1 cellular context compared by ENCODE assay signal in the genomic region with DNA sequence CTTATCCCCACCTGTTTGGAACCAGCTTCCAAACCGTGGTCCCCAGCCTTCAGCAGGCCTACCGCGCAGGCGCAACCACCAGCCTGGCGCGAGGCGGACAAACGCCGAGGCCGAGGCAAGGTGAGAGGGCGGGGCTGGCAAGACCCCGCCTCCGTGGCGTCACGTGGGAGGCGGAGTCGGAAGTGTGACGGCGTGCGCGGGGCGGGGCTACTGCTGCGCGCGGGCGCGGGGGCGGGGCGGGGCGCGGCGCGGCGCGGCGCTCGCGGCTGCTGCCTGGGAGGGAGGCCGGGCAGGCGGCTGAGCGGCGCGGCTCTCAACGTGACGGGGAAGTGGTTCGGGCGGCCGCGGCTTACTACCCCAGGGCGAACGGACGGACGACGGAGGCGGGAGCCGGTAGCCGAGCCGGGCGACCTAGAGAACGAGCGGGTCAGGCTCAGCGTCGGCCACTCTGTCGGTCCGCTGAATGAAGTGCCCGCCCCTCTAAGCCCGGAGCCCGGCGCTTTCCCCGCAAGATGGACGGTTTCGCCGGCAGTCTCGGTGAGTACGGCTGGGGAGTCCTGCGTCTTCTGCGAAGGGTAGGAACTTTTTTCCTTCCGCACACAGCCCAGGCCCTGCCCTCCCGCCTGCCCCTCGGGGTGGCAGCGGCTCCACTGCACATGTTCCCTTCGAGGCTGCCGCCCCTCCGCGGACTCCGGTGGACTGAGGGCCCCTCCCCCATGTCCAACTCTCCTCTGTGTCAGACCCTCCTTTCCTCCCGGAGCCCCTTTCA.
TF ChIP-seq lines count a peak whose summit lies in the region.

A gene with protein sequence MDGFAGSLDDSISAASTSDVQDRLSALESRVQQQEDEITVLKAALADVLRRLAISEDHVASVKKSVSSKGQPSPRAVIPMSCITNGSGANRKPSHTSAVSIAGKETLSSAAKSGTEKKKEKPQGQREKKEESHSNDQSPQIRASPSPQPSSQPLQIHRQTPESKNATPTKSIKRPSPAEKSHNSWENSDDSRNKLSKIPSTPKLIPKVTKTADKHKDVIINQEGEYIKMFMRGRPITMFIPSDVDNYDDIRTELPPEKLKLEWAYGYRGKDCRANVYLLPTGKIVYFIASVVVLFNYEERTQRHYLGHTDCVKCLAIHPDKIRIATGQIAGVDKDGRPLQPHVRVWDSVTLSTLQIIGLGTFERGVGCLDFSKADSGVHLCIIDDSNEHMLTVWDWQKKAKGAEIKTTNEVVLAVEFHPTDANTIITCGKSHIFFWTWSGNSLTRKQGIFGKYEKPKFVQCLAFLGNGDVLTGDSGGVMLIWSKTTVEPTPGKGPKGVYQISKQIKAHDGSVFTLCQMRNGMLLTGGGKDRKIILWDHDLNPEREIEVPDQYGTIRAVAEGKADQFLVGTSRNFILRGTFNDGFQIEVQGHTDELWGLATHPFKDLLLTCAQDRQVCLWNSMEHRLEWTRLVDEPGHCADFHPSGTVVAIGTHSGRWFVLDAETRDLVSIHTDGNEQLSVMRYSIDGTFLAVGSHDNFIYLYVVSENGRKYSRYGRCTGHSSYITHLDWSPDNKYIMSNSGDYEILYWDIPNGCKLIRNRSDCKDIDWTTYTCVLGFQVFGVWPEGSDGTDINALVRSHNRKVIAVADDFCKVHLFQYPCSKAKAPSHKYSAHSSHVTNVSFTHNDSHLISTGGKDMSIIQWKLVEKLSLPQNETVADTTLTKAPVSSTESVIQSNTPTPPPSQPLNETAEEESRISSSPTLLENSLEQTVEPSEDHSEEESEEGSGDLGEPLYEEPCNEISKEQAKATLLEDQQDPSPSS (plus strand): TSS at position 254 of the 769 bp plus-strand sequence. CDS start 259 bp downstream, at position 513.

TF ChIP-seq in SK-N-SH treated with all-trans-retinoic acid at 6 μM for 48 hours, 23 proteins besides CTCF, POLR2A, EP300 and RAD21 (continued from another document):
- TF ChIP-seq, protein P1, sequence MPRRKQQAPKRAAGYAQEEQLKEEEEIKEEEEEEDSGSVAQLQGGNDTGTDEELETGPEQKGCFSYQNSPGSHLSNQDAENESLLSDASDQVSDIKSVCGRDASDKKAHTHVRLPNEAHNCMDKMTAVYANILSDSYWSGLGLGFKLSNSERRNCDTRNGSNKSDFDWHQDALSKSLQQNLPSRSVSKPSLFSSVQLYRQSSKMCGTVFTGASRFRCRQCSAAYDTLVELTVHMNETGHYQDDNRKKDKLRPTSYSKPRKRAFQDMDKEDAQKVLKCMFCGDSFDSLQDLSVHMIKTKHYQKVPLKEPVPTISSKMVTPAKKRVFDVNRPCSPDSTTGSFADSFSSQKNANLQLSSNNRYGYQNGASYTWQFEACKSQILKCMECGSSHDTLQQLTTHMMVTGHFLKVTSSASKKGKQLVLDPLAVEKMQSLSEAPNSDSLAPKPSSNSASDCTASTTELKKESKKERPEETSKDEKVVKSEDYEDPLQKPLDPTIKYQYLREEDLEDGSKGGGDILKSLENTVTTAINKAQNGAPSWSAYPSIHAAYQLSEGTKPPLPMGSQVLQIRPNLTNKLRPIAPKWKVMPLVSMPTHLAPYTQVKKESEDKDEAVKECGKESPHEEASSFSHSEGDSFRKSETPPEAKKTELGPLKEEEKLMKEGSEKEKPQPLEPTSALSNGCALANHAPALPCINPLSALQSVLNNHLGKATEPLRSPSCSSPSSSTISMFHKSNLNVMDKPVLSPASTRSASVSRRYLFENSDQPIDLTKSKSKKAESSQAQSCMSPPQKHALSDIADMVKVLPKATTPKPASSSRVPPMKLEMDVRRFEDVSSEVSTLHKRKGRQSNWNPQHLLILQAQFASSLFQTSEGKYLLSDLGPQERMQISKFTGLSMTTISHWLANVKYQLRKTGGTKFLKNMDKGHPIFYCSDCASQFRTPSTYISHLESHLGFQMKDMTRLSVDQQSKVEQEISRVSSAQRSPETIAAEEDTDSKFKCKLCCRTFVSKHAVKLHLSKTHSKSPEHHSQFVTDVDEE (CRISPR knock-in tag; IDR thresholded peaks at IDR 0.05) = no peak
- TF ChIP-seq BACH2 (CRISPR knock-in tag; IDR thresholded peaks at IDR 0.05; ENCODE audit: borderline replicate concordance) = no peak
- no peak for TF ChIP-seq ZNF8 (CRISPR knock-in tag; IDR thresholded peaks at IDR 0.05)
- no peak for TF ChIP-seq ZNF565 (CRISPR knock-in tag; conservative IDR thresholded peaks at IDR 0.05; ENCODE audit: low read depth)
- TF ChIP-seq OSR1 (CRISPR knock-in tag; IDR thresholded peaks at IDR 0.05) = no peak
- no peak for TF ChIP-seq ZFP3 (CRISPR knock-in tag; IDR thresholded peaks at IDR 0.05)
